Comparison of ENCODE assay signal across 8 cellular contexts in the genomic region with DNA sequence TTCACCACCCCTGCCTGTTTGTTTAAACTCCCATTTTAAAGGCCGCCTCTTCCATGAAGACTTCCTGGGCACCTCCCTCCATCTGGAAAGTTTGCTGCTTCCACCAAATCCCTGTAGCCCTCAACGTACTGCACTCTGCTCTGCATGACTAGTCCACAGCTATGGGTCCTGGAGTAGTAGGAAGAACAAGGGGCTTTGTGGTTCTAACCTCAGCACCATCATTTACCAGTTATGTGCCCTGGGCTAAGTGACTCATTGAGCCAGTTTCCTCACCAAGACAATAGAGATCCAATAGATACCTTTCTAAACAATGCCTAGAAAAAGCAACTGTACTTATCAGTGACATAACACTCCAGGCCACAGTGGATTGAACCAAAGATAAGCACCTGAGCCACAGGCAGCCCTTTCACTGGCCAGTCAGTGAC. TPM values are rescaled to one million over a fixed set of nuclear protein-coding genes. Genes with fewer than 3 reads are reported as not detected.
A peak's percentile ranks its signal among the peaks of the same experiment; 100 is the strongest.
DNase-seq lines count a peak whose midpoint lies in the region; ATAC-seq and TF ChIP-seq lines count a peak whose summit lies in the region.

No MANE protein-coding gene starts in this region.

- H3K9me3 ChIP-seq in PC-3 (ENCODE audit: low read length) (no peaks in the 10 kb centered on the region), osteoblast (ENCODE audit: low read depth, low read length) (no peaks in the 10 kb centered on the region)

- peaks cover 57% of the 10 kb centered on the region for H3K4me1 ChIP-seq in PC-3 (ENCODE audit: insufficient read depth, low read length)
- peaks cover 60% of the 10 kb centered on the region for H3K4me1 ChIP-seq in osteoblast (ENCODE audit: insufficient read depth, low read length)

- peaks cover 7% of the 10 kb centered on the region for H3F3A ChIP-seq in PC-3 (ENCODE audit: low read length, unreplicated experiment)

- peak overlapping the region; percentile 58 for H3K27ac ChIP-seq in PC-3 (ENCODE audit: low read length)
- peak overlapping the region; percentile 83 for H3K27ac ChIP-seq in osteoblast (ENCODE audit: low read depth, low read length)

- H3K4me3 ChIP-seq in PC-3 (ENCODE audit: low read length) (no peak overlapping the region), cardiac fibroblast (replicated peaks in 1 of 2; ENCODE audit: low read depth in 2 of 2, low read length in 2 of 2) (no peak overlapping the region), osteoblast (ENCODE audit: insufficient read depth, low read length) (peak overlapping the region; percentile 14)

- H3K4me2 ChIP-seq in PC-3 (ENCODE audit: low read length) (0 out of 2 replicates have a peak overlapping the region, but pooled peaks have one; percentile 18), osteoblast (ENCODE audit: insufficient read depth, low read length) (peak overlapping the region; percentile 60)

- DNase-seq in EH (ENCODE audit: low read depth): peak; percentile 97
- peak; percentile 93 for DNase-seq in PC-3
- peak; percentile 67 to 97 for DNase-seq in cardiac fibroblast (ENCODE audit: low read depth in 2 of 2)
- DNase-seq in osteoblast (ENCODE audit: insufficient read length, low spot score, missing footprints): peak; percentile 91
- no peak for DNase-seq in DMS 273 (lab: John Stamatoyannopoulos, UW; ENCODE audit: unreplicated experiment)

- H3K79me2 ChIP-seq in PC-3 (ENCODE audit: low read length) (no peaks in the 10 kb centered on the region), osteoblast (ENCODE audit: insufficient read depth, low read length) (peaks cover 6% of the 10 kb centered on the region)

- CTCF ChIA-PET in PC-3 (lab: Charles Lee): interaction anchor here (0.6 kb wide), 1 partner anchor 182 kb away, joined by 4 read pairs; no protein-coding TSS in a partner anchor

- H4K20me1 ChIP-seq in PC-3 (ENCODE audit: low read length) (no peaks in the 10 kb centered on the region), osteoblast (ENCODE audit: insufficient read depth, low read length) (no peaks in the 10 kb centered on the region)

- no peaks in the 10 kb centered on the region for H3K36me3 ChIP-seq in PC-3 (ENCODE audit: low read depth, low read length)
- no peaks in the 10 kb centered on the region for H3K36me3 ChIP-seq in osteoblast (ENCODE audit: insufficient read depth, low read length)

- no peaks in the 10 kb centered on the region for H3K9me2 ChIP-seq in PC-3 (replicated peaks; ENCODE audit: low read length)

- TF ChIP-seq CTCF in PC-3 (conservative IDR thresholded peaks at IDR 0.05; ENCODE audit: low read depth, low read length): no peak
- TF ChIP-seq CTCF in cardiac fibroblast (IDR thresholded peaks at IDR 0.05; ENCODE audit: low read depth, low read length): no peak
- TF ChIP-seq CTCF in osteoblast (IDR thresholded peaks at IDR 0.05; ENCODE audit: extremely low read depth, low read depth, low read length): no peak

- POLR2A ChIA-PET in PC-3 (lab: Charles Lee; ENCODE audit: unreplicated experiment): no interaction called here

- no peak overlapping the region for H3K9ac ChIP-seq in PC-3 (ENCODE audit: low read length)

- peak; percentile 57 for ATAC-seq in PC-3
- no peak for ATAC-seq in HG03520 (IDR thresholded peaks at IDR 0.05; ENCODE audit: unreplicated experiment)
- no peak for ATAC-seq in HG03139 (IDR thresholded peaks at IDR 0.05; ENCODE audit: unreplicated experiment)
- ATAC-seq in HG02623 (IDR thresholded peaks at IDR 0.05; ENCODE audit: unreplicated experiment): no peak

- no peak overlapping the region for H2AFZ ChIP-seq in PC-3 (ENCODE audit: low read length)
- H2AFZ ChIP-seq in osteoblast (ENCODE audit: low read length): no peak overlapping the region

- no TSS peak for BruUV-seq in PC-3 (replicated peaks; lab: Mats Ljungman, UMichigan)

- H3K27me3 ChIP-seq in PC-3 (ENCODE audit: low read length) (no peaks in the 10 kb centered on the region), osteoblast (ENCODE audit: insufficient read depth, low read length) (no peaks in the 10 kb centered on the region)

- intact Hi-C loops in PC-3 (cut with micrococcal nuclease): no loop called here

RNA-seq across cellular contexts. Expression of a gene that starts 8.5 kb away (rescaled TPM):
- 17.4 and 18.1 TPM in 2 replicates for total RNA-seq in PC-3 (2014; rRNA removed)
- 493 and 546 TPM in 2 replicates for total RNA-seq in osteoblast

Comparison
In these comparisons a context has a peak if more than half of its experiments do, and no peak if none do; other contexts are left out.
1. RNA of a gene that starts 8.5 kb away (total RNA-seq): 493 to 546 TPM in osteoblast; 17.4 to 18.1 TPM in PC-3; every median in the first group is over 10 times any median in the second.